In the genomic region with DNA sequence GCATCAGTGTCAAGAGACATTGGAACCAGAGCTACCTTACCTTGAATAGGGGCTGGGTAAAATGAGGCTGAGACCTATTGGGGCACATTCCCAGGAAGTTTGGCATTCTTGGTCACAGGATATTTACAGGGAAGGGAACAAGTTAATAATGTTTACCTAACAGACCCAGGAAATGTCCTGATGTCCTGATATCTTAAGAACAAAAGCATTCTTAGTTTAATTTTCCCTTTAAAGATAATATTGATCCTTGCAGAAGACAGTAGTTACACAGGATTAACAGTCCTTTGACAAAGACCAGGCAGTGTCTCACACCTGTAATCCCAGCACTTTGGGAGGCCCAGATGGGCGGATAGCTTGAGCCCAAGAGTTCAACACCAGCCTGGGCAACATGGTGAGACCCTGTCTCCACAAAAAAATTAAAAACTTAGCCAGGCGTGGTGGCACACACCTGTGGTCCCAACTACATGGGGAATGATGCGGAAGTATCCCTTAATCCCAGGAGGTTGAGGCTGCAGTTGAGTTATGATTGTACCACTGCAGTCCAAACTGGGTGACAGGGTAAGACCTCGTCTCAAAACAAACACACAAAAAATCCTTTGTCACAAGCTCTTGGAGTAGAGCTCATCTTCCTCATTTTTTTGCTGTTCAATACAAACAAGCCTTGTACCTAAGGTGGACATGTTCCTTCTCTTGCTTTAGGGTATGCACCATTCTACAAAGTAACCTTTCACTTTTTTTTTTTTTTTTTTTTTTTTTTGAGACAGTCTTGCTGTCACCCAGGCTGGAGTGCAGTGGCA, we compare ENCODE assay signal across 12 cellular contexts. TPM values are rescaled to one million over a fixed set of nuclear protein-coding genes. Genes with fewer than 3 reads are reported as not detected.
DNase-seq lines count a peak whose midpoint lies in the region; ATAC-seq and TF ChIP-seq lines count a peak whose summit lies in the region.
"Had no signal": no experiment of that assay in that cellular context is flagged by ENCODE, and none has a peak within 500 bp of the region (broad histone marks: within the 10 kb centered on the region; RNA-seq: fewer than 3 reads in every experiment).

No MANE protein-coding gene starts in this region.

- H3K36me3 Mint-ChIP-seq in activated T-cell treated with anti-CD3 and anti-CD28 coated beads, Interleukin-2, amount 50 U/mL, for 24 hours (ENCODE audit: low read depth), result peaks cover 88% of the 10 kb centered on the region
- H3K36me3 Mint-ChIP-seq in effector memory CD8-positive, alpha-beta T cell (ENCODE audit: insufficient read depth), result peaks cover 71% of the 10 kb centered on the region

- no peak for ATAC-seq in effector memory CD8-positive, alpha-beta T cell (replicated peaks)

- H4K20me1 ChIP-seq in PC-9 (ENCODE audit: insufficient read depth) (peaks cover 28% of the 10 kb centered on the region), smooth muscle cell (ENCODE audit: low read depth) (peaks cover 34% of the 10 kb centered on the region)

- no peak overlapping the region for H2AFZ ChIP-seq in PC-9
- no peak overlapping the region for H2AFZ ChIP-seq in smooth muscle cell (ENCODE audit: low read depth)

- peaks cover 40% of the 10 kb centered on the region for H3K4me1 Mint-ChIP-seq in activated T-cell treated with anti-CD3 and anti-CD28 coated beads, Interleukin-2, amount 50 U/mL, for 24 hours (ENCODE audit: low read depth)
- H3K4me1 Mint-ChIP-seq in effector memory CD8-positive, alpha-beta T cell (ENCODE audit: low read depth in 2 of 2), result peaks cover 25 to 28% of the 10 kb centered on the region in 2 donors

- no peaks in the 10 kb centered on the region for H3K27me3 ChIP-seq in PC-9 (ENCODE audit: insufficient read depth, low read depth)
- H3K27me3 ChIP-seq in smooth muscle cell (ENCODE audit: low read depth), result no peaks in the 10 kb centered on the region
- H3K27me3 ChIP-seq: neural progenitor cell had no signal

- H3K9me3 Mint-ChIP-seq in activated T-cell treated with anti-CD3 and anti-CD28 coated beads, Interleukin-2, amount 50 U/mL, for 24 hours, result no peaks in the 10 kb centered on the region
- no peaks in the 10 kb centered on the region for H3K9me3 Mint-ChIP-seq in effector memory CD8-positive, alpha-beta T cell
- H3K9me3 Mint-ChIP-seq: neural progenitor cell had no signal

- intact Hi-C loops in PC-9 (cut with micrococcal nuclease; ENCODE audit: unreplicated experiment), result loop anchor here (2.0 to 10.0 kb wide), 2 partner anchors 195 to 375 kb away; a partner anchor contains a TSS

- H3K27ac ChIP-seq in PC-9 (peak overlapping the region; percentile 72; the same call in 1 of the 2 replicates), smooth muscle cell (ENCODE audit: low read depth) (peak overlapping the region; percentile 94)
- H3K27ac ChIP-seq: neural progenitor cell had no signal

- H3K36me3 ChIP-seq in PC-9 (ENCODE audit: low read depth) (peaks cover 12% of the 10 kb centered on the region), smooth muscle cell (ENCODE audit: low read depth) (peaks cover 10% of the 10 kb centered on the region)

- peaks cover 37% of the 10 kb centered on the region for H3K79me2 ChIP-seq in PC-9 (ENCODE audit: low read depth)
- peaks cover 36% of the 10 kb centered on the region for H3K79me2 ChIP-seq in smooth muscle cell (ENCODE audit: low read depth)

- H3K27ac Mint-ChIP-seq in activated T-cell treated with anti-CD3 and anti-CD28 coated beads, Interleukin-2, amount 50 U/mL, for 24 hours, result peak overlapping the region; percentile 99
- H3K27ac Mint-ChIP-seq in effector memory CD8-positive, alpha-beta T cell, result peak overlapping the region; percentile 97 to 98

- peak overlapping the region; percentile 81; the same call in 1 of the 2 replicates for H3K4me2 ChIP-seq in PC-9
- no peak overlapping the region for H3K4me2 ChIP-seq in smooth muscle cell

- no peak for DNase-seq in activated T-cell treated with anti-CD3 and anti-CD28 coated beads, Interleukin-2, amount 50 U/mL, for 24 hours
- no peak for DNase-seq in activated T-cell treated with anti-CD3 and anti-CD28 coated beads, Interleukin-2, amount 50 U/mL, for 48 hours
- DNase-seq in PC-9 (no peak), smooth muscle cell (lab: John Stamatoyannopoulos, UW; ENCODE audit: unreplicated experiment) (no peak), islet precursor cell (no peak), SHP77 treated with DMSO at 0.1 percent for 48 hours (lab: John Stamatoyannopoulos, UW) (no peak)
- no peak for DNase-seq in effector memory CD8-positive, alpha-beta T cell
- no peak for DNase-seq in effector CD4-positive, alpha-beta T cell
- DNase-seq: activated naive CD4-positive, alpha-beta T cell treated with Interleukin-2 at 50 U/mL for 16 hours; kidney; NCI-H2171 treated with DMSO at 0.1 percent for 48 hours had no signal

- H3K9ac ChIP-seq in smooth muscle cell (ENCODE audit: low read depth), result no peak overlapping the region
- H3K9ac ChIP-seq: neural progenitor cell had no signal

- H3K4me1 ChIP-seq in PC-9 (replicated peaks; ENCODE audit: insufficient read depth) (peaks cover 32% of the 10 kb centered on the region), smooth muscle cell (ENCODE audit: low read depth) (peaks cover 13% of the 10 kb centered on the region)

- CTCF ChIA-PET in PC-9 (lab: Charles Lee), result no interaction called here

- H3K9me2 ChIP-seq in PC-9 (ENCODE audit: insufficient read depth), result no peaks in the 10 kb centered on the region

- H3K9me3 ChIP-seq in PC-9 (ENCODE audit: insufficient read depth, low read depth), result no peaks in the 10 kb centered on the region
- H3K9me3 ChIP-seq in smooth muscle cell (replicated peaks; ENCODE audit: low read depth), result no peaks in the 10 kb centered on the region

- peaks cover 41% of the 10 kb centered on the region for H3F3A ChIP-seq in PC-9 (ENCODE audit: insufficient read depth, low read depth)
- H3F3A ChIP-seq in smooth muscle cell (ENCODE audit: low read depth), result peaks cover 3% of the 10 kb centered on the region

- H3K4me3 Mint-ChIP-seq in activated T-cell treated with anti-CD3 and anti-CD28 coated beads, Interleukin-2, amount 50 U/mL, for 24 hours, result no peak overlapping the region
- peak overlapping the region; percentile 29 to 100 for H3K4me3 Mint-ChIP-seq in effector memory CD8-positive, alpha-beta T cell

- POLR2A ChIA-PET in PC-9 (lab: Charles Lee; ENCODE audit: unreplicated experiment), result interaction anchor here (0.6 kb wide), 2 partner anchors 274 to 652 kb away, joined by 6 to 10 read pairs; no protein-coding TSS in a partner anchor

- 95% methylated on average over 4 of the region's 4 CpGs for WGBS in smooth muscle cell (ENCODE audit: low lambda C conversion rate)

- BruUV-seq in PC-9 (replicated peaks; lab: Mats Ljungman, UMichigan), result no TSS peak

- no peaks in the 10 kb centered on the region for H3K27me3 Mint-ChIP-seq in activated T-cell treated with anti-CD3 and anti-CD28 coated beads, Interleukin-2, amount 50 U/mL, for 24 hours
- H3K27me3 Mint-ChIP-seq in effector memory CD8-positive, alpha-beta T cell, result no peaks in the 10 kb centered on the region

- H3K4me3 ChIP-seq in PC-9 (no peak overlapping the region), smooth muscle cell (no peak overlapping the region)

- TF ChIP-seq CTCF in PC-9 (conservative IDR thresholded peaks at IDR 0.05), result no peak
- TF ChIP-seq CTCF in smooth muscle cell (IDR thresholded peaks at IDR 0.05; ENCODE audit: borderline replicate concordance, insufficient read depth, poor library complexity, severe bottlenecking), result no peak

RNA-seq across cellular contexts. Expression of a gene that starts 1.3 kb away (rescaled TPM):
- 165 and 187 TPM in 2 replicates for total RNA-seq in PC-9 (2021)
- total RNA-seq in smooth muscle cell, result 82.1 and 88.7 TPM in 2 replicates
- 46.1 and 71.3 TPM in 2 replicates for polyA plus RNA-seq in smooth muscle cell

RNA-seq across cellular contexts. Expression of a gene that starts 31.1 kb away (rescaled TPM):
- total RNA-seq in PC-9 (2021) (101 and 106 TPM in 2 replicates), smooth muscle cell (59.9 and 60.3 TPM in 2 replicates)
- polyA plus RNA-seq in smooth muscle cell, result 68.0 and 75.2 TPM in 2 replicates
